9 cellular contexts compared by ENCODE assay signal in genomic region chr17:37836593-37836992, GRCh38.
"Had no signal": no experiment of that assay in that cellular context is flagged by ENCODE, and none has a peak within 500 bp of the region (broad histone marks: within the 10 kb centered on the region; RNA-seq: fewer than 3 reads in every experiment).

No MANE protein-coding gene starts in this region.

- H3K9ac ChIP-seq: GM23248, KMS-11 had no signal

- H2AFZ ChIP-seq: GM23248 had no signal

- H3K4me2 ChIP-seq: KMS-11 had no signal

- H3K4me3 ChIP-seq: GM23248 had no signal

- H3K27ac ChIP-seq: GM23248, KMS-11 had no signal

- DNase-seq: GM23248, GOT3, H9, HCEC 1CT, IMR-90, Karpas-422, KBM-7 had no signal

- FAIRE-seq: HTR-8/SVneo had no signal
